ENCODE assay signal across 31 cellular contexts in the genomic region with DNA sequence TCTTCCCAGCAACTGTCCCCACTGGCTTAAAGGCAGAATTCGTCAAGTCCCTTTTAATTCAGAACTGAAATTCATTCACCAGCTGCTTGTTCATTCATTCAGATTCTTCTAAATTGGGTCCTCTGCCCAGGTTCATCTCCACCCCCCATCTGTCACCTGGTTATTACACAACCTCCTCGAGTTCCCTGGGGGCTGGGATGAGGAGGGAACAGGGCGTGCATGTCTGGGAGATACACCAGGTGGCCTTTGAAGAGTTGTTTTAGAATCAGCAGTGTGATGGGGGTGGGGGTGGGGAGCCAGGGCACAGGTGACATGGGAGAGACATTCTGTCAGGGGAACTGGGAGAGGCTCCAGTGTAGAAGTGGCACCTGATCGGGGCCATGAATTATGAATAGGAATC. TPM values are rescaled to one million over a fixed set of nuclear protein-coding genes. Genes with fewer than 3 reads are reported as not detected.
DNase-seq lines count a peak whose midpoint lies in the region; ATAC-seq, FAIRE-seq and TF ChIP-seq lines count a peak whose summit lies in the region.
"Had no signal": no experiment of that assay in that cellular context is flagged by ENCODE, and none has a peak within 500 bp of the region (broad histone marks: within the 10 kb centered on the region; RNA-seq: fewer than 3 reads in every experiment).

No MANE protein-coding gene starts in this region.

- intact Hi-C loops in left ventricle myocardium superior (cut with micrococcal nuclease): no loop called here

- H3K9me3 ChIP-seq in keratinocyte (ENCODE audit: control insufficient read depth, low read depth, low read length): no peaks in the 10 kb centered on the region
- H3K9me3 ChIP-seq: esophagus squamous epithelium, lower lobe of right lung, pancreas, SK-N-SH, spleen, testis had no signal

- no peaks in the 10 kb centered on the region for H3K27me3 ChIP-seq in keratinocyte (ENCODE audit: control insufficient read depth, extremely low read depth, insufficient read depth, low read length)
- H3K27me3 ChIP-seq: esophagus squamous epithelium, pancreas, spleen, testis had no signal

- H2AFZ ChIP-seq in keratinocyte (ENCODE audit: control insufficient read depth, low read length): no peak overlapping the region

- no peak overlapping the region for H3K9ac ChIP-seq in keratinocyte (ENCODE audit: control insufficient read depth, extremely low read depth, insufficient read depth, low read length)
- H3K9ac ChIP-seq: SK-N-SH had no signal

- no peak for TF ChIP-seq CTCF in keratinocyte (optimal IDR thresholded peaks at IDR 0.05 in 1 of 3, IDR thresholded peaks at IDR 0.05 in 1 of 3, conservative IDR thresholded peaks at IDR 0.05 in 1 of 3; ENCODE audit: extremely low read depth in 1 of 3, insufficient read depth in 2 of 3, low read length in 3 of 3)
- TF ChIP-seq CTCF in coronary artery (IDR thresholded peaks at IDR 0.05): no peak

- peaks cover 64% of the 10 kb centered on the region for H3K79me2 ChIP-seq in keratinocyte (ENCODE audit: control insufficient read depth, insufficient read depth, low read length)

- DNase-seq in NCI-H2196 (lab: John Stamatoyannopoulos, UW; ENCODE audit: unreplicated experiment): peak; percentile 19
- DNase-seq in NCI-H2196 treated with DMSO at 0.1 percent for 48 hours (lab: John Stamatoyannopoulos, UW; ENCODE audit: unreplicated experiment): no peak
- peak; percentile 26 for DNase-seq in NCI-H146 (lab: John Stamatoyannopoulos, UW)
- DNase-seq in NCI-H510A treated with DMSO at 0.1 percent for 48 hours (lab: John Stamatoyannopoulos, UW): peak; percentile 43
- no peak for DNase-seq in keratinocyte (ENCODE audit: low read depth, low spot score)
- DNase-seq in coronary artery (ENCODE audit: low spot score): no peak
- DNase-seq in left ventricle myocardium superior: no peak
- DNase-seq: activated CD4-positive, alpha-beta T cell treated with anti-CD3 and anti-CD28 coated beads, Interleukin-2, amount 10 ng/mL, durations not matched to agents 24 days and 14 days; activated naive CD4-positive, alpha-beta T cell; activated T-cell treated with anti-CD3 and anti-CD28 coated beads, Interleukin-2, amount 50 U/mL, for 48 hours; CD8-positive, alpha-beta memory T cell; cortex of kidney; DND-41; endodermal cell; esophagus squamous epithelium; hippocampal formation; lower lobe of right lung; NCI-H446; pancreas; RPMI8226; SK-N-SH; spleen; stimulated activated CD4-positive, alpha-beta T cell treated with anti-CD3 and anti-CD28 coated beads, Interleukin-2, amount 100 ng/mL, for 48 hours; stimulated activated naive CD4-positive, alpha-beta T cell; testis had no signal

- dilution Hi-C loops in keratinocyte (cut with MboI; ENCODE audit: extremely low pct_ligation_motif_present, low sequenced_read_pairs): no loop called here

- H3K27ac ChIP-seq in keratinocyte (ENCODE audit: control insufficient read depth, insufficient read depth, low read length): no peak overlapping the region
- peak overlapping the region in 1 of 2 donors; percentile 9 for H3K27ac ChIP-seq in coronary artery
- H3K27ac ChIP-seq: lower lobe of right lung, pancreas, spleen, testis, VCaP had no signal

- no peak for FAIRE-seq in keratinocyte (lab: Jason Lieb, UNC)
- FAIRE-seq: frontal cortex, GM12878, H54, pancreas had no signal

- H3K4me1 ChIP-seq in keratinocyte (ENCODE audit: control insufficient read depth, extremely low read depth, insufficient read depth, low read length): peaks cover 65% of the 10 kb centered on the region

- H3K4me3 ChIP-seq in keratinocyte (ENCODE audit: control insufficient read depth in 2 of 3, extremely low read depth in 1 of 3, insufficient read depth in 2 of 3, low read depth in 1 of 3, low read length in 3 of 3): no peak overlapping the region
- H3K4me3 ChIP-seq in coronary artery: no peak overlapping the region
- H3K4me3 ChIP-seq: esophagus squamous epithelium, GM12878, lower lobe of right lung, pancreas, spleen, testis had no signal

- peaks cover 4% of the 10 kb centered on the region for H3K9me1 ChIP-seq in keratinocyte (ENCODE audit: control insufficient read depth, extremely low read depth, insufficient read depth, low read length)

- H3K36me3 ChIP-seq in keratinocyte (ENCODE audit: control insufficient read depth in 2 of 2, extremely low read depth in 1 of 2, insufficient read depth in 2 of 2, low read length in 2 of 2): peaks cover 30 to 48% of the 10 kb centered on the region in 2 experiments

- peaks cover 9% of the 10 kb centered on the region for H4K20me1 ChIP-seq in keratinocyte (ENCODE audit: control insufficient read depth, extremely low read depth, insufficient read depth, low read length)

- H3K4me2 ChIP-seq in keratinocyte (ENCODE audit: control insufficient read depth, extremely low read depth, insufficient read depth, low read depth, low read length): peak overlapping the region; percentile 27

- ATAC-seq in HG03565 (IDR thresholded peaks at IDR 0.05; ENCODE audit: unreplicated experiment): no peak
- ATAC-seq in left ventricle myocardium superior: no peak
- ATAC-seq: GM12878; lower lobe of right lung; natural killer cell treated with Interleukin-12 subunit alpha and Interleukin-12 subunit beta and Interleukin-15 and Interleukin-18, amount 100 ng/mL, for 72 hours had no signal

RNA-seq across cellular contexts. Expression of a gene that starts 8.2 kb away (rescaled TPM):
- polyA plus RNA-seq in keratinocyte: 21.7 to 32.5 TPM (median 27.0 TPM) in 3 replicates
- polyA plus RNA-seq in keratinocyte (2011; ENCODE audit: low read depth): 11.5 TPM
- polyA plus RNA-seq in keratinocyte (2011; cell fraction: cytosol; rRNA removed): 24.7 and 25.8 TPM in 2 replicates
- polyA plus RNA-seq in keratinocyte (2011; cell fraction: nucleus; rRNA removed): 59.5 and 81.4 TPM in 2 replicates
- polyA plus RNA-seq in keratinocyte (2012; ENCODE audit: low replicate concordance): 31.2 and 40.4 TPM in 2 replicates
- 45.4 to 75.9 TPM (median 53.1 TPM) in 3 replicates for polyA minus RNA-seq in keratinocyte
- 51.8 TPM for polyA minus RNA-seq in keratinocyte (2011; cell fraction: cytosol; rRNA and poly(A)+ RNA removed)
- 52.0 and 62.4 TPM in 2 replicates for polyA minus RNA-seq in keratinocyte (2011; cell fraction: nucleus; rRNA and poly(A)+ RNA removed)
- 12.0 TPM for total RNA-seq in left ventricle myocardium superior

RNA-seq across cellular contexts. Expression of a gene that starts 15.9 kb away (rescaled TPM):
- polyA plus RNA-seq in keratinocyte: 58.1 to 90.0 TPM (median 70.4 TPM) in 3 replicates
- 20.9 TPM for polyA plus RNA-seq in keratinocyte (2011; ENCODE audit: low read depth)
- 58.1 and 74.0 TPM in 2 replicates for polyA plus RNA-seq in keratinocyte (2011; cell fraction: cytosol; rRNA removed)
- polyA plus RNA-seq in keratinocyte (2011; cell fraction: nucleus; rRNA removed): 48.6 and 51.6 TPM in 2 replicates
- 67.8 and 84.1 TPM in 2 replicates for polyA plus RNA-seq in keratinocyte (2012; ENCODE audit: low replicate concordance)
- polyA minus RNA-seq in keratinocyte: 15.5 to 28.5 TPM (median 16.7 TPM) in 3 replicates
- 92.7 TPM for polyA minus RNA-seq in keratinocyte (2011; cell fraction: cytosol; rRNA and poly(A)+ RNA removed)
- 13.5 and 14.4 TPM in 2 replicates for polyA minus RNA-seq in keratinocyte (2011; cell fraction: nucleus; rRNA and poly(A)+ RNA removed)
- total RNA-seq in left ventricle myocardium superior: 45.3 TPM

RNA-seq across cellular contexts. Expression of a gene that starts 30.4 kb away (rescaled TPM):
- polyA plus RNA-seq in keratinocyte: 20.7 to 24.9 TPM (median 23.6 TPM) in 3 replicates
- 40.1 TPM for polyA plus RNA-seq in keratinocyte (2011; ENCODE audit: low read depth)
- polyA plus RNA-seq in keratinocyte (2011; cell fraction: cytosol; rRNA removed): 21.7 and 24.4 TPM in 2 replicates
- 21.4 and 21.8 TPM in 2 replicates for polyA plus RNA-seq in keratinocyte (2011; cell fraction: nucleus; rRNA removed)
- 15.1 and 18.5 TPM in 2 replicates for polyA plus RNA-seq in keratinocyte (2012; ENCODE audit: low replicate concordance)
- polyA minus RNA-seq in keratinocyte: 6.7 to 17.8 TPM (median 14.2 TPM) in 3 replicates
- 13.2 TPM for polyA minus RNA-seq in keratinocyte (2011; cell fraction: cytosol; rRNA and poly(A)+ RNA removed)
- 10.7 and 17.5 TPM in 2 replicates for polyA minus RNA-seq in keratinocyte (2011; cell fraction: nucleus; rRNA and poly(A)+ RNA removed)
- total RNA-seq in left ventricle myocardium superior: 18.1 TPM

RNA-seq across cellular contexts. Expression of a gene that starts 56.7 kb away (rescaled TPM):
- 0.67 to 1.9 TPM (median 1.7 TPM) in 3 replicates for polyA plus RNA-seq in keratinocyte
- polyA plus RNA-seq in keratinocyte (2011; ENCODE audit: low read depth): 0.31 TPM
- polyA plus RNA-seq in keratinocyte (2011; cell fraction: cytosol; rRNA removed): 0.16 and 0.49 TPM in 2 replicates
- polyA plus RNA-seq in keratinocyte (2011; cell fraction: nucleus; rRNA removed): 2.5 and 5.0 TPM in 2 replicates
- 1.7 and 5.4 TPM in 2 replicates for polyA plus RNA-seq in keratinocyte (2012; ENCODE audit: low replicate concordance)
- polyA minus RNA-seq in keratinocyte: 3.2 to 15.0 TPM (median 4.5 TPM) in 3 replicates
- 2.5 TPM for polyA minus RNA-seq in keratinocyte (2011; cell fraction: cytosol; rRNA and poly(A)+ RNA removed)
- 8.4 and 12.3 TPM in 2 replicates for polyA minus RNA-seq in keratinocyte (2011; cell fraction: nucleus; rRNA and poly(A)+ RNA removed)
- 5.2 TPM for total RNA-seq in left ventricle myocardium superior
- total RNA-seq: activated CD4-positive, alpha-beta T cell treated with anti-CD3 and anti-CD28 coated beads, Interleukin-2, amount 10 ng/mL, durations not matched to agents 24 days and 14 days; CD8-positive, alpha-beta memory T cell; natural killer cell treated with Interleukin-12 subunit alpha and Interleukin-12 subunit beta and Interleukin-15 and Interleukin-18, amount 100 ng/mL, for 72 hours had no signal
- polyA plus RNA-seq: CD8-positive, alpha-beta memory T cell had no signal

Comparison
In these comparisons a context has a peak if more than half of its experiments do, and no peak if none do; other contexts are left out.
1. DNase-seq: peak in NCI-H2196 (single experiment), NCI-H146 (single experiment) and NCI-H510A treated with DMSO at 0.1 percent for 48 hours (single experiment); none in NCI-H2196 treated with DMSO at 0.1 percent for 48 hours (single experiment), keratinocyte (single experiment), coronary artery (single experiment) and left ventricle myocardium superior (single experiment).